ENCODE assay signal across 1 cellular context in the genomic region with DNA sequence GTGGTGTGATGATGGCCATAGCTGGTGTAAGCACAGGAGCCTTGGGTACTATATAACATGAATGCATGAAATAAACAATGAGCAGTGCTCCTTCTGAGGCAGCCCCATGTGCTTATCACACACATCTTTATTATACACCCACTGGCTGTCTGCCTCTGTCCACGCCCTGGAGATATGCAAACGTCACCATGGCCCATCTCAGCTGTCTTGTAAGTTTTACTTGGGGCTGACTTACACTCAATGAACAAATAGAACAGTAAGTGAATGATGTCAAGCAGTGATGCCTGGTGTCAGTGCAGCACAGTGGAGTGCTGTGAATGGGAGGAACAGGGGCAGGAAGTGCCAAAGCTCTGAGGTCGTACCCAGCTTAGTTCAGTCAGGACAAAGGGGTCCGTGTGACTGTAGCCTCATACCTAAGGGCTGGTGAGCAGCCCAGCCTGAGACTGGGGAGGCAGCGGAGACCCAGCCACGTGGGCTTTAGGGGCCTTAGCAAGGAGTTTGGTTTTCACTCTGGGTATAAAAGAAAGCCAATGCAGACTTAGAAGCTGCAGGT.
TF ChIP-seq lines count a peak whose summit lies in the region.

No MANE protein-coding gene starts in this region.

TF ChIP-seq in GM23338, 12 proteins besides CTCF, POLR2A, EP300 and RAD21 (continued from another document):
- TF ChIP-seq, protein P1, sequence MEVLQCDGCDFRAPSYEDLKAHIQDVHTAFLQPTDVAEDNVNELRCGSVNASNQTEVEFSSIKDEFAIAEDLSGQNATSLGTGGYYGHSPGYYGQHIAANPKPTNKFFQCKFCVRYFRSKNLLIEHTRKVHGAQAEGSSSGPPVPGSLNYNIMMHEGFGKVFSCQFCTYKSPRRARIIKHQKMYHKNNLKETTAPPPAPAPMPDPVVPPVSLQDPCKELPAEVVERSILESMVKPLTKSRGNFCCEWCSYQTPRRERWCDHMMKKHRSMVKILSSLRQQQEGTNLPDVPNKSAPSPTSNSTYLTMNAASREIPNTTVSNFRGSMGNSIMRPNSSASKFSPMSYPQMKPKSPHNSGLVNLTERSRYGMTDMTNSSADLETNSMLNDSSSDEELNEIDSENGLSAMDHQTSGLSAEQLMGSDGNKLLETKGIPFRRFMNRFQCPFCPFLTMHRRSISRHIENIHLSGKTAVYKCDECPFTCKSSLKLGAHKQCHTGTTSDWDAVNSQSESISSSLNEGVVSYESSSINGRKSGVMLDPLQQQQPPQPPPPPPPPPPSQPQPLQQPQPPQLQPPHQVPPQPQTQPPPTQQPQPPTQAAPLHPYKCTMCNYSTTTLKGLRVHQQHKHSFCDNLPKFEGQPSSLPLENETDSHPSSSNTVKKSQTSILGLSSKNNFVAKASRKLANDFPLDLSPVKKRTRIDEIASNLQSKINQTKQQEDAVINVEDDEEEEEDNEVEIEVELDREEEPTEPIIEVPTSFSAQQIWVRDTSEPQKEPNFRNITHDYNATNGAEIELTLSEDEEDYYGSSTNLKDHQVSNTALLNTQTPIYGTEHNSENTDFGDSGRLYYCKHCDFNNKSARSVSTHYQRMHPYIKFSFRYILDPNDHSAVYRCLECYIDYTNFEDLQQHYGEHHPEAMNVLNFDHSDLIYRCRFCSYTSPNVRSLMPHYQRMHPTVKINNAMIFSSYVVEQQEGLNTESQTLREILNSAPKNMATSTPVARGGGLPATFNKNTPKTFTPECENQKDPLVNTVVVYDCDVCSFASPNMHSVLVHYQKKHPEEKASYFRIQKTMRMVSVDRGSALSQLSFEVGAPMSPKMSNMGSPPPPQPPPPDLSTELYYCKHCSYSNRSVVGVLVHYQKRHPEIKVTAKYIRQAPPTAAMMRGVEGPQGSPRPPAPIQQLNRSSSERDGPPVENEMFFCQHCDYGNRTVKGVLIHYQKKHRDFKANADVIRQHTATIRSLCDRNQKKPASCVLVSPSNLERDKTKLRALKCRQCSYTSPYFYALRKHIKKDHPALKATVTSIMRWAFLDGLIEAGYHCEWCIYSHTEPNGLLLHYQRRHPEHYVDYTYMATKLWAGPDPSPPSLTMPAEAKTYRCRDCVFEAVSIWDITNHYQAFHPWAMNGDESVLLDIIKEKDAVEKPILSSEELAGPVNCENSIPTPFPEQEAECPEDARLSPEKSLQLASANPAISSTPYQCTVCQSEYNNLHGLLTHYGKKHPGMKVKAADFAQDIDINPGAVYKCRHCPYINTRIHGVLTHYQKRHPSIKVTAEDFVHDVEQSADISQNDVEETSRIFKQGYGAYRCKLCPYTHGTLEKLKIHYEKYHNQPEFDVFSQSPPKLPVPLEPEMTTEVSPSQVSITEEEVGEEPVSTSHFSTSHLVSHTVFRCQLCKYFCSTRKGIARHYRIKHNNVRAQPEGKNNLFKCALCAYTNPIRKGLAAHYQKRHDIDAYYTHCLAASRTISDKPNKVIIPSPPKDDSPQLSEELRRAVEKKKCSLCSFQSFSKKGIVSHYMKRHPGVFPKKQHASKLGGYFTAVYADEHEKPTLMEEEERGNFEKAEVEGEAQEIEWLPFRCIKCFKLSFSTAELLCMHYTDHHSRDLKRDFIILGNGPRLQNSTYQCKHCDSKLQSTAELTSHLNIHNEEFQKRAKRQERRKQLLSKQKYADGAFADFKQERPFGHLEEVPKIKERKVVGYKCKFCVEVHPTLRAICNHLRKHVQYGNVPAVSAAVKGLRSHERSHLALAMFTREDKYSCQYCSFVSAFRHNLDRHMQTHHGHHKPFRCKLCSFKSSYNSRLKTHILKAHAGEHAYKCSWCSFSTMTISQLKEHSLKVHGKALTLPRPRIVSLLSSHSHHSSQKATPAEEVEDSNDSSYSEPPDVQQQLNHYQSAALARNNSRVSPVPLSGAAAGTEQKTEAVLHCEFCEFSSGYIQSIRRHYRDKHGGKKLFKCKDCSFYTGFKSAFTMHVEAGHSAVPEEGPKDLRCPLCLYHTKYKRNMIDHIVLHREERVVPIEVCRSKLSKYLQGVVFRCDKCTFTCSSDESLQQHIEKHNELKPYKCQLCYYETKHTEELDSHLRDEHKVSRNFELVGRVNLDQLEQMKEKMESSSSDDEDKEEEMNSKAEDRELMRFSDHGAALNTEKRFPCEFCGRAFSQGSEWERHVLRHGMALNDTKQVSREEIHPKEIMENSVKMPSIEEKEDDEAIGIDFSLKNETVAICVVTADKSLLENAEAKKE (CRISPR knock-in tag; IDR thresholded peaks at IDR 0.05) = no peak
- TF ChIP-seq POLR2AphosphoS5 (IDR thresholded peaks at IDR 0.05; ENCODE audit: low read depth) = no peak
